ENCODE assay signal across 18 cellular contexts in the genomic region with DNA sequence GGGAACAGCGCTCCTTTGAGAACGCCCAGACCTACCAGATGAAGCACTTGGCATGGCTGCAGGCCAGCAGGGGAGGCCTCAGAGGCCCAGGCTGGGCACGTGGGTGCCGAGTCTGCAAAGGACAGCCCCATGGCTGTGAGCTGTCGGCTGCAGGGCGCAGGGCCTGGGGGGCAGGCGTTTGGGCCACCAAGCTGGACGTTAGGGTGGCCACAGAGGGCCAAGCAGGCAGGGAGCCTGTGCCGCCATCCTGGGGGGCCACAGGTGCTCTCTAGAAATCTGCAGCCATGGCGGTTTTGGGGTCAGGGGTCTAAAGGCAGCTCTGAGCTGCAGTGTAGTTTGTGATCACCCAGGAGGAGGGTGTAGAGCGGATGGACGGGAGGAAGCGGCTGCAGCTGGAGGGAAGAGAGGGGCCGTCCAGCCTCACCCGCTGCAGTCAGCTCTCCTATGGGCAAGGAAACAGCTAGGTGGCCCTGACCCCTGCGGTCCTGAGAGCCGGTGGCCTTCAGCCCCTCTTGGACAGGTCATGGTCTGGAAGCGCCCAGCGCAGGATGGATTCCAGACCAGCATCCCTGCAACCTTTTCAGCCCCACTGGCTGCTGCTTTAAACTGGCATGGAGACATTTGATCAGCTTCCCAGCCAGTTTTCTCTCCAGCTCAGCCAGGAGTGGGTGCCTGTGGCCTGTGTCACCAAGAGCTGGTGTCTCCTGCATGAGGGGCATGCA. TPM values are rescaled to one million over a fixed set of nuclear protein-coding genes. Genes with fewer than 3 reads are reported as not detected.
A peak's percentile ranks its signal among the peaks of the same experiment; 100 is the strongest.
DNase-seq lines count a peak whose midpoint lies in the region; ATAC-seq and TF ChIP-seq lines count a peak whose summit lies in the region.
"Had no signal": no experiment of that assay in that cellular context is flagged by ENCODE, and none has a peak within 500 bp of the region (broad histone marks: within the 10 kb centered on the region; RNA-seq: fewer than 3 reads in every experiment).

No MANE protein-coding gene starts in this region.

- H2BK12ac ChIP-seq in neuronal stem cell (ENCODE audit: low read length) = no peak overlapping the region

- no CpG with 5 or more reads among the region's 19 CpGs for WGBS in neuronal stem cell (ENCODE audit: extremely low coverage in 2 of 2, insufficient read length in 2 of 2, insufficient replicate concordance in 1 of 2), 2 donors
- 88 to 92% methylated on average over 7 to 18 of the region's 19 CpGs for WGBS in body of pancreas, 2 donors

- no peak for TF ChIP-seq POLR2A in body of pancreas (IDR thresholded peaks at IDR 0.05)

- H3K9me3 ChIP-seq in neuronal stem cell (replicated peaks in 1 of 2; ENCODE audit: control insufficient read depth in 2 of 2, insufficient read depth in 1 of 2, low read depth in 1 of 2, low read length in 2 of 2) (no peaks in the 10 kb centered on the region), upper lobe of right lung (no peaks in the 10 kb centered on the region), body of pancreas (no peaks in the 10 kb centered on the region)

- H3K36me3 ChIP-seq in neuronal stem cell (replicated peaks in 1 of 2; ENCODE audit: control insufficient read depth in 2 of 2, insufficient read depth in 2 of 2, low read length in 2 of 2) (peaks cover 2 to 25% of the 10 kb centered on the region in 2 donors), upper lobe of right lung (peaks cover 9% of the 10 kb centered on the region), body of pancreas (replicated peaks in 1 of 2; ENCODE audit: insufficient read depth in 1 of 2, low read depth in 2 of 2) (peaks cover 0 to 2% of the 10 kb centered on the region in 2 donors)

- H2AFZ ChIP-seq in neuronal stem cell (ENCODE audit: low read length) = no peak overlapping the region

- H3K9ac ChIP-seq in neuronal stem cell (ENCODE audit: low read depth, low read length, poor library complexity) = peak overlapping the region; percentile 50

- no peak overlapping the region for H3K14ac ChIP-seq in neuronal stem cell (ENCODE audit: low read length)

- no peak for TF ChIP-seq CTCF in upper lobe of right lung (IDR thresholded peaks at IDR 0.05)
- TF ChIP-seq CTCF in body of pancreas (IDR thresholded peaks at IDR 0.05) = no peak

- H3K4me3 ChIP-seq in neuronal stem cell (ENCODE audit: low read length in 2 of 2) (no peak overlapping the region), upper lobe of right lung (no peak overlapping the region), body of pancreas (no peak overlapping the region)
- H3K4me3 ChIP-seq: K562, SJSA1 had no signal

- no peak overlapping the region for H3K27ac ChIP-seq in neuronal stem cell (replicated peaks; ENCODE audit: low read length)
- peak overlapping the region; percentile 66 for H3K27ac ChIP-seq in upper lobe of right lung
- H3K27ac ChIP-seq in body of pancreas = no peak overlapping the region
- H3K27ac ChIP-seq: HL-60, SJSA1 had no signal

- peak; percentile 78 for ATAC-seq in Right ventricle myocardium superior (ENCODE audit: poor library complexity)
- no peak for ATAC-seq in left cardiac atrium
- ATAC-seq in upper lobe of right lung = no peak
- no peak for ATAC-seq in HG02938 (IDR thresholded peaks at IDR 0.05; ENCODE audit: unreplicated experiment)
- no peak for ATAC-seq in body of pancreas
- ATAC-seq: K562 had no signal

- no peak overlapping the region for H2BK120ac ChIP-seq in neuronal stem cell (ENCODE audit: low read depth, low read length)

- H3K23ac ChIP-seq in neuronal stem cell (ENCODE audit: low read depth, low read length, poor library complexity) = peak overlapping the region; percentile 65

- H3K4me1 ChIP-seq in neuronal stem cell (ENCODE audit: control insufficient read depth in 2 of 2, insufficient read depth in 1 of 2, low read depth in 1 of 2, low read length in 2 of 2) = no peaks in the 10 kb centered on the region
- peaks cover 11% of the 10 kb centered on the region for H3K4me1 ChIP-seq in upper lobe of right lung
- no peaks in the 10 kb centered on the region for H3K4me1 ChIP-seq in body of pancreas
- H3K4me1 ChIP-seq: SJSA1 had no signal

- no peak overlapping the region for H3K4me2 ChIP-seq in neuronal stem cell (ENCODE audit: insufficient read depth, low read length, poor library complexity, severe bottlenecking)

- intact Hi-C loops in Right ventricle myocardium superior (cut with DNase I) (no loop called here), cardiac septum (cut with DNase I) (no loop called here), left cardiac atrium (cut with DNase I) (no loop called here), upper lobe of right lung (cut with DNase I) (no loop called here), body of pancreas (cut with DNase I) (no loop called here)

- no peak overlapping the region for H3K4ac ChIP-seq in neuronal stem cell (ENCODE audit: low read length)

- peaks cover 20% of the 10 kb centered on the region for H3K79me1 ChIP-seq in neuronal stem cell (ENCODE audit: low read depth, low read length)

- DNase-seq in Right ventricle myocardium superior (peak; percentile 75), cardiac septum (ENCODE audit: low spot score) (no peak), left cardiac atrium (peak; percentile 13), neuronal stem cell (ENCODE audit: low spot score) (no peak), upper lobe of right lung (peak; percentile 63), body of pancreas (no peak)
- DNase-seq in NK-92 treated with Interleukin-12 subunit alpha and Interleukin-12 subunit beta, amount 100 ng/mL, for 24 hours (lab: John Stamatoyannopoulos, UW) = no peak
- DNase-seq: EL, H9, NCI-H1417, NCI-H187 treated with DMSO at 0.1 percent for 48 hours, NCI-H446 treated with DMSO at 0.1 percent for 48 hours, RPMI8226 had no signal

- H3K18ac ChIP-seq in neuronal stem cell (ENCODE audit: low read length) = no peak overlapping the region

- peak overlapping the region; percentile 53 for H2BK5ac ChIP-seq in neuronal stem cell (ENCODE audit: low read length)

- no peak overlapping the region for H4K8ac ChIP-seq in neuronal stem cell (ENCODE audit: low read depth, low read length)

- H4K91ac ChIP-seq in neuronal stem cell (ENCODE audit: low read depth, low read length, poor library complexity) = no peak overlapping the region

- no peaks in the 10 kb centered on the region for H3K27me3 ChIP-seq in neuronal stem cell (ENCODE audit: control insufficient read depth in 3 of 3, insufficient read depth in 3 of 3, low read depth in 1 of 3, low read length in 3 of 3)
- no peaks in the 10 kb centered on the region for H3K27me3 ChIP-seq in upper lobe of right lung
- H3K27me3 ChIP-seq in body of pancreas = no peaks in the 10 kb centered on the region
- H3K27me3 ChIP-seq: SJSA1 had no signal

- H2BK15ac ChIP-seq in neuronal stem cell (ENCODE audit: low read length) = no peak overlapping the region

- no peak overlapping the region for H2AK5ac ChIP-seq in neuronal stem cell (ENCODE audit: low read depth, low read length)

RNA-seq across cellular contexts. Expression of a gene that starts 11.0 kb away (rescaled TPM):
- total RNA-seq in Right ventricle myocardium superior (14.8 TPM), cardiac septum (16.6 TPM), left cardiac atrium (10 to 100 TPM; 10.4 to 10.5 TPM), upper lobe of right lung (13.0 TPM), body of pancreas (10 to 100 TPM in 1 of 2 donors, 1 to 10 TPM in 1; 4.7 to 13.5 TPM)
- 1.3 TPM for polyA plus RNA-seq in neuronal stem cell (2013, experiment 1 of 2)
- polyA plus RNA-seq in neuronal stem cell (2013, experiment 2 of 2) = 1.4 TPM

RNA-seq across cellular contexts. Expression of a gene that starts 26.9 kb away (rescaled TPM):
- total RNA-seq in Right ventricle myocardium superior (1.6 TPM), cardiac septum (1.6 TPM), left cardiac atrium (1 to 10 TPM; 2.2 to 2.3 TPM), upper lobe of right lung (6.9 TPM), body of pancreas (1 to 10 TPM in 1 of 2 donors, under 1 TPM in 1; 0.33 to 1.6 TPM)
- 0.24 TPM for polyA plus RNA-seq in neuronal stem cell (2013, experiment 1 of 2)
- polyA plus RNA-seq in neuronal stem cell (2013, experiment 2 of 2) = 0.17 TPM
- polyA plus RNA-seq: CD14-positive monocyte had no signal

RNA-seq across cellular contexts. Expression of a gene that starts 31.2 kb away (rescaled TPM):
- 316 TPM for total RNA-seq in Right ventricle myocardium superior
- total RNA-seq in cardiac septum = 396 TPM
- total RNA-seq in left cardiac atrium = 100 to 1,000 TPM; 194 to 201 TPM
- polyA plus RNA-seq in neuronal stem cell (2013, experiment 1 of 2) = 7.3 TPM
- 7.9 TPM for polyA plus RNA-seq in neuronal stem cell (2013, experiment 2 of 2)
- total RNA-seq in upper lobe of right lung = 39.4 TPM
- 10 to 100 TPM; 14.5 to 34.9 TPM for total RNA-seq in body of pancreas

RNA-seq across cellular contexts. Expression of a gene that starts 36.5 kb away (rescaled TPM):
- total RNA-seq in Right ventricle myocardium superior (143 TPM), cardiac septum (213 TPM), left cardiac atrium (100 to 1,000 TPM; 153 to 185 TPM), upper lobe of right lung (203 TPM), body of pancreas (100 to 1,000 TPM; 210 to 216 TPM)
- polyA plus RNA-seq in neuronal stem cell (2013, experiment 1 of 2) = 106 TPM
- polyA plus RNA-seq in neuronal stem cell (2013, experiment 2 of 2) = 98.6 TPM

Comparison
In these comparisons a context has a peak if more than half of its experiments do, and no peak if none do; other contexts are left out.
1. DNase-seq: peak in Right ventricle myocardium superior (single experiment), left cardiac atrium (single experiment) and upper lobe of right lung (single experiment); none in cardiac septum (single experiment), neuronal stem cell (single experiment), body of pancreas (0 of 4) and NK-92 treated with Interleukin-12 subunit alpha and Interleukin-12 subunit beta, amount 100 ng/mL, for 24 hours (single experiment).